23 cellular contexts compared by ENCODE assay signal in genomic region chr7:149075286-149075685, GRCh38.
"Had no signal": no experiment of that assay in that cellular context is flagged by ENCODE, and none has a peak within 500 bp of the region (broad histone marks: within the 10 kb centered on the region; RNA-seq: fewer than 3 reads in every experiment).

No MANE protein-coding gene starts in this region.

- H3K27me3 ChIP-seq: foreskin keratinocyte, ovary, right atrium auricular region, testis, tibial nerve had no signal

- ATAC-seq: left cardiac atrium; mucosa of descending colon; natural killer cell; stimulated activated effector memory CD8-positive, alpha-beta T cell treated with anti-CD3 and anti-CD28 coated beads, Interleukin-12 subunit alpha, Interleukin-12 subunit beta, amount 100 ng/mL, for 72 hours had no signal

- H3K36me3 ChIP-seq: ovary had no signal

- H3K4me2 ChIP-seq: smooth muscle cell had no signal

- H3K4me3 Mint-ChIP-seq: immature natural killer cell; natural killer cell; neural crest cell; stimulated activated effector memory CD8-positive, alpha-beta T cell treated with anti-CD3 and anti-CD28 coated beads, Interleukin-12 subunit alpha, Interleukin-12 subunit beta, amount 100 ng/mL, for 72 hours; stimulated activated naive CD8-positive, alpha-beta T cell treated with anti-CD3 and anti-CD28 coated beads, Interleukin-15, Interleukin-2, amounts not matched to agents 100 ng/mL and 50 ng/mL, for 24 hours had no signal

- H3K27ac ChIP-seq: left ventricle myocardium inferior, ovary, right atrium auricular region, testis, tibial nerve had no signal

- H3K9me3 ChIP-seq: left ventricle myocardium inferior, mucosa of descending colon, ovary, right atrium auricular region, testis, tibial nerve had no signal

- H3K4me3 ChIP-seq: left ventricle myocardium inferior, lung, mucosa of descending colon, ovary, right atrium auricular region, smooth muscle cell, testis, tibial nerve had no signal

- H3K27ac Mint-ChIP-seq: immature natural killer cell; natural killer cell; stimulated activated effector memory CD8-positive, alpha-beta T cell treated with anti-CD3 and anti-CD28 coated beads, Interleukin-12 subunit alpha, Interleukin-12 subunit beta, amount 100 ng/mL, for 72 hours; stimulated activated naive CD8-positive, alpha-beta T cell treated with anti-CD3 and anti-CD28 coated beads, Interleukin-15, Interleukin-2, amounts not matched to agents 100 ng/mL and 50 ng/mL, for 24 hours had no signal

- H3K4me1 ChIP-seq: right atrium auricular region, testis, tibial nerve had no signal

- H3K9me3 Mint-ChIP-seq: immature natural killer cell; natural killer cell; neural crest cell; stimulated activated effector memory CD8-positive, alpha-beta T cell treated with anti-CD3 and anti-CD28 coated beads, Interleukin-12 subunit alpha, Interleukin-12 subunit beta, amount 100 ng/mL, for 72 hours; stimulated activated naive CD8-positive, alpha-beta T cell treated with anti-CD3 and anti-CD28 coated beads, Interleukin-15, Interleukin-2, amounts not matched to agents 100 ng/mL and 50 ng/mL, for 24 hours had no signal

- DNase-seq: central memory CD4-positive, alpha-beta T cell; cortex of kidney; effector memory CD4-positive, alpha-beta T cell; immature natural killer cell; kidney; left cardiac atrium; left ventricle myocardium inferior; mesendoderm; mucosa of descending colon; natural killer cell; nucleus accumbens; ovary; stimulated activated CD4-positive, alpha-beta T cell treated with anti-CD3 and anti-CD28 coated beads, Interleukin-4, amount 100 ng/mL, for 1 hour; stimulated activated CD8-positive, alpha-beta memory T cell treated with anti-CD3 and anti-CD28 coated beads, Interleukin-4, amount 100 ng/mL, for 48 hours; testis had no signal

- H3K4me1 Mint-ChIP-seq: neural crest cell had no signal

- H3K27me3 Mint-ChIP-seq: stimulated activated naive CD8-positive, alpha-beta T cell treated with anti-CD3 and anti-CD28 coated beads, Interleukin-15, Interleukin-2, amounts not matched to agents 100 ng/mL and 50 ng/mL, for 24 hours had no signal
